ENCODE assay signal across 8 cellular contexts in the genomic region with DNA sequence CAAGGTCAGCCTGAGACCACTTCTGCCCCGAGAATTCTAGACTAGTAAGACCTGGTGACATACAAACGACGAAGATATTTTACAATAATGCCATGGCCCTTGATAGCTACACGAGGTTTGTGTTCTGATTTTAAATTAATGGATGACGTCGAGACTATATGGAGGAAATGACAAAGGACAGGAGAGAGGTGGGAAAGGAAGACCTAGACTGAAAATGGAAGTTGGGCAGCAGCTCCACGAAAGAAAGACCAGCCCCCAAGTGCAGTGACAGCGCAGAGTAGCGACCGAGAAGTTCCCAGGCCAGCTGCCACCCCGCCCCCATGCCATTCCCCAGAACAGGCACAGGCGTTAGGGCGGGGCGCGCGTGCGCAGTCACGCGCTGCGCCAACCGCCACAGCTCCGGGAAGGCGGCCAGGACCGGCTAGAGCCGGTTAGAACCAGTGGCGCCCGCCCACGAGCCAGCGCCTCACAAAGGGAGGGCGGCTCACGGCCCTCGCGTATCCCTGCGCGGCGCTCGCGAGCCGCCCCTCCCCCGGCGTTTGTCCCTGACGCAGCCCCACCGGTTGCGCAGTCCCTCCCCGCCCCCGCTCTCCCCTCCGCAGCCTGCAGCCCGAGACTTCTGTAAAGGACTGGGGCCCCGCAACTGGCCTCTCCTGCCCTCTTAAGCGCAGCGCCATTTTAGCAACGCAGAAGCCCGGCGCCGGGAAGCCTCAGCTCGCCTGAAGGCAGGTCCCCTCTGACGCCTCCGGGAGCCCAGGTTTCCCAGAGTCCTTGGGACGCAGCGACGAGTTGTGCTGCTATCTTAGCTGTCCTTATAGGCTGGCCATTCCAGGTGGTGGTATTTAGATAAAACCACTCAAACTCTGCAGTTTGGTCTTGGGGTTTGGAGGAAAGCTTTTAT. TPM values are rescaled to one million over a fixed set of nuclear protein-coding genes. Genes with fewer than 3 reads are reported as not detected.
DNase-seq lines count a peak whose midpoint lies in the region; ATAC-seq and TF ChIP-seq lines count a peak whose summit lies in the region.

No MANE protein-coding gene starts in this region.

- H3K36me3 ChIP-seq in HAP-1 (replicated peaks): peaks cover 34% of the 10 kb centered on the region
- H3K36me3 ChIP-seq in MG63: peaks cover 32% of the 10 kb centered on the region
- H3K36me3 ChIP-seq in RWPE2 (ENCODE audit: low read depth): peaks cover 35% of the 10 kb centered on the region
- peaks cover 32% of the 10 kb centered on the region for H3K36me3 ChIP-seq in neural progenitor cell
- peaks cover 9 to 22% (median 11%) of the 10 kb centered on the region in 4 donors for H3K36me3 ChIP-seq in stomach

- intact Hi-C loops in stomach (cut with DNase I; ENCODE audit: low total_unique reads): no loop called here

- WGBS in stomach, 5 donors: 0 to 1% (median 1%) methylated on average over 30 to 61 of the region's 61 CpGs

- peaks cover 97% of the 10 kb centered on the region for H3K79me2 ChIP-seq in neural progenitor cell (ENCODE audit: low read depth)

- peaks cover 7% of the 10 kb centered on the region for H3K27me3 Mint-ChIP-seq in neural progenitor cell (ENCODE audit: insufficient read depth, low read depth)

- peaks cover 4% of the 10 kb centered on the region for H3K9me3 Mint-ChIP-seq in neural progenitor cell

- TF ChIP-seq CTCF in RWPE2 (IDR thresholded peaks at IDR 0.05; ENCODE audit: poor library complexity, severe bottlenecking) (peak; percentile 17), neural progenitor cell (IDR thresholded peaks at IDR 0.05) (no peak), stomach (IDR thresholded peaks at IDR 0.05) (no peak)

- H3K27ac ChIP-seq in RWPE2 (ENCODE audit: poor library complexity, severe bottlenecking) (peak overlapping the region; percentile 99), neural progenitor cell (peak overlapping the region; percentile 100), stomach (peak overlapping the region; percentile 91 to 99 (median 99))

- peak overlapping the region; percentile 60 for H3K4me3 ChIP-seq in HAP-1
- H3K4me3 ChIP-seq in MG63: peak overlapping the region; percentile 87
- H3K4me3 ChIP-seq in RWPE2 (ENCODE audit: severe bottlenecking): peak overlapping the region; percentile 70
- peak overlapping the region; percentile 93 for H3K4me3 ChIP-seq in neural progenitor cell
- peak overlapping the region; percentile 77 to 95 (median 84) for H3K4me3 ChIP-seq in stomach

- H3K4me3 Mint-ChIP-seq in neural progenitor cell: no peak overlapping the region

- H2AFZ ChIP-seq in neural progenitor cell (replicated peaks): no peak overlapping the region

- ATAC-seq in RWPE2 (ENCODE audit: low read depth): peak; percentile 70

- H3F3A ChIP-seq in neural progenitor cell (ENCODE audit: low read depth): peaks cover 71% of the 10 kb centered on the region

- H3K9me3 ChIP-seq in HAP-1 (no peaks in the 10 kb centered on the region), MG63 (no peaks in the 10 kb centered on the region), RWPE2 (ENCODE audit: severe bottlenecking) (no peaks in the 10 kb centered on the region), neural progenitor cell (ENCODE audit: low read depth) (no peaks in the 10 kb centered on the region), stomach (no peaks in the 10 kb centered on the region)

- in situ Hi-C loops in HAP-1 (cut with MboI; ENCODE audit: low sequenced_read_pairs): no loop called here

- TF ChIP-seq EP300 in stomach (IDR thresholded peaks at IDR 0.05): peak; percentile 94

- H3K4me1 Mint-ChIP-seq in neural progenitor cell: peaks cover 38% of the 10 kb centered on the region

- H3K36me3 Mint-ChIP-seq in neural progenitor cell: no peaks in the 10 kb centered on the region

- peak; percentile 98 for DNase-seq in ELR (ENCODE audit: low read depth)
- DNase-seq in HAP-1 (ENCODE audit: low spot score in 2 of 2): peak; percentile 95 to 99
- peak; percentile 99 for DNase-seq in MG63
- DNase-seq in RWPE2 (ENCODE audit: low spot score): peak; percentile 97
- DNase-seq in activated T-helper 9 cell treated with anti-CD3 and anti-CD28 coated beads, Interleukin-2, amount 50 U/mL, for 16 hours (ENCODE audit: low read depth): peak; percentile 98
- peak; percentile 99 for DNase-seq in fibroblast of the conjunctiva (ENCODE audit: low read depth)
- peak; percentile 100 for DNase-seq in neural progenitor cell (ENCODE audit: low spot score)
- peak; percentile 99 for DNase-seq in stomach

- H3K4me1 ChIP-seq in HAP-1 (peaks cover 35% of the 10 kb centered on the region), RWPE2 (ENCODE audit: insufficient read depth, poor library complexity, severe bottlenecking) (peaks cover 37% of the 10 kb centered on the region), neural progenitor cell (peaks cover 28% of the 10 kb centered on the region), stomach (peaks cover 44 to 49% (median 47%) of the 10 kb centered on the region in 4 donors)

- H4K20me1 ChIP-seq in neural progenitor cell (ENCODE audit: low read depth): peaks cover 35% of the 10 kb centered on the region

- peak overlapping the region; percentile 98 for H3K4me2 ChIP-seq in neural progenitor cell

- H3K27me3 ChIP-seq in HAP-1 (ENCODE audit: low read depth) (no peaks in the 10 kb centered on the region), MG63 (no peaks in the 10 kb centered on the region), RWPE2 (ENCODE audit: insufficient read depth, poor library complexity, severe bottlenecking) (no peaks in the 10 kb centered on the region), neural progenitor cell (no peaks in the 10 kb centered on the region), stomach (no peaks in the 10 kb centered on the region)

- peak overlapping the region; percentile 100 for H3K9ac ChIP-seq in neural progenitor cell

- H3K27ac Mint-ChIP-seq in neural progenitor cell: peak overlapping the region; percentile 81

- peak in 2 of 4 donors; percentile 42 to 96 for TF ChIP-seq POLR2A in stomach (IDR thresholded peaks at IDR 0.05)

RNA-seq across cellular contexts. Expression of a gene that starts 1.5 kb away (rescaled TPM):
- 258 and 283 TPM in 2 replicates for total RNA-seq in MG63 (2014; rRNA removed; shearing (Covaris generic); ENCODE audit: low replicate concordance)
- total RNA-seq in neural progenitor cell (ENCODE audit: low replicate concordance) (5,397 and 9,030 TPM in 2 replicates), stomach (over 10,000 TPM; 11,517 to 39,496 (median 13,707) TPM)
- 100 to 1,000 TPM; 124 to 296 (median 126) TPM for polyA plus RNA-seq in stomach

RNA-seq across cellular contexts. Expression of a gene that starts 27.5 kb away (rescaled TPM):
- total RNA-seq in MG63 (2014; rRNA removed; shearing (Covaris generic); ENCODE audit: low replicate concordance): 50.1 and 56.3 TPM in 2 replicates
- total RNA-seq in neural progenitor cell (ENCODE audit: low replicate concordance): 16.9 and 45.2 TPM in 2 replicates
- 10 to 100 TPM in 4 of 5 donors, 1 to 10 TPM in 1; 3.5 to 89.0 (median 65.2) TPM for total RNA-seq in stomach
- 10 to 100 TPM; 65.8 to 94.8 (median 86.1) TPM for polyA plus RNA-seq in stomach

Comparison
In these comparisons a context has a peak if more than half of its experiments do, and no peak if none do; other contexts are left out.
1. Peak in every context shown above with its lines: DNase-seq, ATAC-seq, H3K4me3 ChIP-seq and H3K27ac ChIP-seq.
2. RNA of a gene that starts 1.5 kb away (total RNA-seq): 11,517 to 39,496 TPM in stomach and 5,397 to 9,030 TPM in neural progenitor cell; 258 to 283 TPM in MG63; every median in the first group is over 10 times any median in the second.